14 cellular contexts compared by ENCODE assay signal in genomic region chr15:64692166-64692565, GRCh38.
A peak's percentile ranks its signal among the peaks of the same experiment; 100 is the strongest.
DNase-seq lines count a peak whose midpoint lies in the region; ATAC-seq and TF ChIP-seq lines count a peak whose summit lies in the region.
"Had no signal": no experiment of that assay in that cellular context is flagged by ENCODE, and none has a peak within 500 bp of the region (broad histone marks: within the 10 kb centered on the region; RNA-seq: fewer than 3 reads in every experiment).

No MANE protein-coding gene starts in this region.

- peaks cover 24% of the 10 kb centered on the region for H3K4me1 Mint-ChIP-seq in activated naive CD8-positive, alpha-beta T cell (ENCODE audit: low read depth)
- peaks cover 15% of the 10 kb centered on the region for H3K4me1 Mint-ChIP-seq in activated naive CD8-positive, alpha-beta T cell treated with anti-CD3 and anti-CD28 coated beads for 36 hours
- H3K4me1 Mint-ChIP-seq in activated T-helper 1 cell treated with anti-CD3 and anti-CD28 coated beads, Interleukin-12 subunit alpha, Interleukin-12 subunit beta, Interleukin-2, Interleukin-4 antibody, amounts not matched to agents 30 ng/mL and 10 ng/mL and 1 ng/mL, durations not matched to agents 14 hours and 24 hours and 36 hours (ENCODE audit: low read depth), result peaks cover 12% of the 10 kb centered on the region

- TF ChIP-seq CTCF in esophagus muscularis mucosa (IDR thresholded peaks at IDR 0.05) (no peak), neutrophil (IDR thresholded peaks at IDR 0.05) (no peak), OCI-LY7 (conservative IDR thresholded peaks at IDR 0.05; ENCODE audit: low read length) (no peak)

- no peak overlapping the region for H2AFZ ChIP-seq in OCI-LY7 (ENCODE audit: low read length)

- no peak for TF ChIP-seq POLR2A in esophagus muscularis mucosa (IDR thresholded peaks at IDR 0.05; ENCODE audit: low read depth)

- DNase-seq in activated naive CD8-positive, alpha-beta T cell treated with anti-CD3 and anti-CD28 coated beads for 36 hours, result no peak
- no peak for DNase-seq in esophagus muscularis mucosa (ENCODE audit: extremely low spot score)
- no peak for DNase-seq in activated T-helper 1 cell treated with anti-CD3 and anti-CD28 coated beads, Interleukin-12 subunit alpha, Interleukin-12 subunit beta, Interleukin-2, Interleukin-4 antibody, amounts not matched to agents 30 ng/mL and 10 ng/mL and 1 ng/mL, durations not matched to agents 14 hours and 24 hours and 36 hours (ENCODE audit: low spot score)
- DNase-seq in OCI-LY7 (ENCODE audit: low spot score), result no peak
- DNase-seq in occipital lobe (lab: John Stamatoyannopoulos, UW), result no peak
- DNase-seq: activated CD4-positive, CD25-positive, alpha-beta regulatory T cell; DMS79 treated with DMSO at 0.1 percent for 48 hours; foreskin keratinocyte; left cardiac atrium; NCI-H2081 had no signal

- peaks cover 3% of the 10 kb centered on the region for H3K36me3 Mint-ChIP-seq in activated naive CD8-positive, alpha-beta T cell
- peaks cover 6% of the 10 kb centered on the region for H3K36me3 Mint-ChIP-seq in activated naive CD8-positive, alpha-beta T cell treated with anti-CD3 and anti-CD28 coated beads for 36 hours
- H3K36me3 Mint-ChIP-seq in activated T-helper 1 cell treated with anti-CD3 and anti-CD28 coated beads, Interleukin-12 subunit alpha, Interleukin-12 subunit beta, Interleukin-2, Interleukin-4 antibody, amounts not matched to agents 30 ng/mL and 10 ng/mL and 1 ng/mL, durations not matched to agents 14 hours and 24 hours and 36 hours (ENCODE audit: low read depth), result peaks cover 31% of the 10 kb centered on the region

- peak overlapping the region; percentile 46 for H3K27ac Mint-ChIP-seq in activated naive CD8-positive, alpha-beta T cell
- no peak overlapping the region for H3K27ac Mint-ChIP-seq in activated naive CD8-positive, alpha-beta T cell treated with anti-CD3 and anti-CD28 coated beads for 36 hours
- H3K27ac Mint-ChIP-seq in activated T-helper 1 cell treated with anti-CD3 and anti-CD28 coated beads, Interleukin-12 subunit alpha, Interleukin-12 subunit beta, Interleukin-2, Interleukin-4 antibody, amounts not matched to agents 30 ng/mL and 10 ng/mL and 1 ng/mL, durations not matched to agents 14 hours and 24 hours and 36 hours, result no peak overlapping the region
- H3K27ac Mint-ChIP-seq: activated T-helper 2 cell treated with anti-CD3 and anti-CD28 coated beads, Interferon-gamma antibody, Interleukin-2, Interleukin-4, amounts not matched to agents 10 μg/mL and 5 μg/mL and 100 μg/mL, durations not matched to agents 14 hours and 24 hours and 36 hours had no signal

- H3K4me3 ChIP-seq in esophagus muscularis mucosa (no peak overlapping the region), neutrophil (ENCODE audit: low read depth in 1 of 2, low read length in 1 of 2) (peak overlapping the region; percentile 61 to 62), OCI-LY7 (ENCODE audit: low read depth, low read length, poor library complexity, severe bottlenecking) (no peak overlapping the region)

- H3K9me2 ChIP-seq in OCI-LY7 (ENCODE audit: insufficient read depth, low read length), result no peaks in the 10 kb centered on the region

- H3K9me3 Mint-ChIP-seq in activated naive CD8-positive, alpha-beta T cell (ENCODE audit: low read depth), result no peaks in the 10 kb centered on the region
- no peaks in the 10 kb centered on the region for H3K9me3 Mint-ChIP-seq in activated naive CD8-positive, alpha-beta T cell treated with anti-CD3 and anti-CD28 coated beads for 36 hours
- no peaks in the 10 kb centered on the region for H3K9me3 Mint-ChIP-seq in activated T-helper 1 cell treated with anti-CD3 and anti-CD28 coated beads, Interleukin-12 subunit alpha, Interleukin-12 subunit beta, Interleukin-2, Interleukin-4 antibody, amounts not matched to agents 30 ng/mL and 10 ng/mL and 1 ng/mL, durations not matched to agents 14 hours and 24 hours and 36 hours
- H3K9me3 Mint-ChIP-seq: activated T-helper 2 cell treated with anti-CD3 and anti-CD28 coated beads, Interferon-gamma antibody, Interleukin-2, Interleukin-4, amounts not matched to agents 10 μg/mL and 5 μg/mL and 100 μg/mL, durations not matched to agents 14 hours and 24 hours and 36 hours had no signal

- H3K4me2 ChIP-seq in OCI-LY7 (ENCODE audit: low read length), result no peak overlapping the region

- no peaks in the 10 kb centered on the region for H3K27me3 Mint-ChIP-seq in activated naive CD8-positive, alpha-beta T cell
- H3K27me3 Mint-ChIP-seq in activated naive CD8-positive, alpha-beta T cell treated with anti-CD3 and anti-CD28 coated beads for 36 hours, result no peaks in the 10 kb centered on the region
- no peaks in the 10 kb centered on the region for H3K27me3 Mint-ChIP-seq in activated T-helper 1 cell treated with anti-CD3 and anti-CD28 coated beads, Interleukin-12 subunit alpha, Interleukin-12 subunit beta, Interleukin-2, Interleukin-4 antibody, amounts not matched to agents 30 ng/mL and 10 ng/mL and 1 ng/mL, durations not matched to agents 14 hours and 24 hours and 36 hours (ENCODE audit: insufficient read depth)

- intact Hi-C loops in esophagus muscularis mucosa (cut with DNase I) (no loop called here), OCI-LY7 (cut with micrococcal nuclease; ENCODE audit: unreplicated experiment) (no loop called here)
- intact Hi-C loops in activated T-helper 1 cell treated with anti-CD3 and anti-CD28 coated beads, Interleukin-12 subunit alpha, Interleukin-12 subunit beta, Interleukin-2, Interleukin-4 antibody, amounts not matched to agents 30 ng/mL and 10 ng/mL and 1 ng/mL, durations not matched to agents 14 hours and 24 hours and 36 hours (cut with micrococcal nuclease), result no loop called here

- H3K9me3 ChIP-seq in esophagus muscularis mucosa (no peaks in the 10 kb centered on the region), neutrophil (no peaks in the 10 kb centered on the region), OCI-LY7 (ENCODE audit: low read length) (no peaks in the 10 kb centered on the region)

- ATAC-seq in activated CD4-positive, CD25-positive, alpha-beta regulatory T cell treated with anti-CD3 and anti-CD28 coated beads, Interleukin-2, amount 50 U/mL, for 24 hours, result no peak
- ATAC-seq: foreskin keratinocyte had no signal

- H3K27me3 ChIP-seq in esophagus muscularis mucosa, result no peaks in the 10 kb centered on the region
- H3K27me3 ChIP-seq in neutrophil, result no peaks in the 10 kb centered on the region
- H3K27me3 ChIP-seq: foreskin keratinocyte had no signal

- POLR2A ChIA-PET in OCI-LY7 (lab: Charles Lee), result interaction anchor here (0.6 kb wide), 1 partner anchor 469 kb away, joined by 3 read pairs; no protein-coding TSS in a partner anchor

- H3K4me1 ChIP-seq in esophagus muscularis mucosa (peaks cover 91 to 97% (median 96%) of the 10 kb centered on the region in 4 donors), neutrophil (ENCODE audit: control insufficient read depth in 1 of 2, insufficient read depth in 1 of 2, low read depth in 1 of 2, low read length in 1 of 2) (peaks cover 57 to 59% of the 10 kb centered on the region in 2 experiments), OCI-LY7 (ENCODE audit: insufficient read depth, low read length, poor library complexity, severe bottlenecking) (peaks cover 16% of the 10 kb centered on the region)

- CTCF ChIA-PET in OCI-LY7 (lab: Charles Lee; ENCODE audit: unreplicated experiment), result no interaction called here

- 71% methylated on average over 2 of the region's 2 CpGs for WGBS in esophagus muscularis mucosa

- TF ChIP-seq EP300 in esophagus muscularis mucosa (IDR thresholded peaks at IDR 0.05), result no peak

- H3K36me3 ChIP-seq in esophagus muscularis mucosa (peaks cover 13 to 61% (median 53%) of the 10 kb centered on the region in 4 donors), neutrophil (peaks cover 51% of the 10 kb centered on the region), OCI-LY7 (ENCODE audit: insufficient read depth, low read length) (peaks cover 64% of the 10 kb centered on the region)

- H4K20me1 ChIP-seq in OCI-LY7 (ENCODE audit: insufficient read depth, low read length), result peaks cover 4% of the 10 kb centered on the region; the same call in 1 of the 2 replicates

- no TSS peak for BruUV-seq in OCI-LY7 (replicated peaks; lab: Mats Ljungman, UMichigan)

- no peak overlapping the region for H3K4me3 Mint-ChIP-seq in activated naive CD8-positive, alpha-beta T cell
- no peak overlapping the region for H3K4me3 Mint-ChIP-seq in activated naive CD8-positive, alpha-beta T cell treated with anti-CD3 and anti-CD28 coated beads for 36 hours
- no peak overlapping the region for H3K4me3 Mint-ChIP-seq in activated T-helper 1 cell treated with anti-CD3 and anti-CD28 coated beads, Interleukin-12 subunit alpha, Interleukin-12 subunit beta, Interleukin-2, Interleukin-4 antibody, amounts not matched to agents 30 ng/mL and 10 ng/mL and 1 ng/mL, durations not matched to agents 14 hours and 24 hours and 36 hours

- H3K79me2 ChIP-seq in OCI-LY7 (ENCODE audit: insufficient read depth, low read depth, low read length), result peaks cover 6% of the 10 kb centered on the region; the same call in 1 of the 2 replicates

- peak overlapping the region; percentile 60 to 92 (median 88) for H3K27ac ChIP-seq in esophagus muscularis mucosa (replicated peaks in 1 of 4)
- H3K27ac ChIP-seq in neutrophil, result peak overlapping the region; percentile 99
- H3K27ac ChIP-seq in OCI-LY7 (ENCODE audit: low read depth, low read length, poor library complexity, severe bottlenecking), result no peak overlapping the region
- H3K27ac ChIP-seq: foreskin keratinocyte had no signal

Comparison
In these comparisons a context has a peak if more than half of its experiments do, and no peak if none do; other contexts are left out.
1. H3K4me3 ChIP-seq: peak in neutrophil (2 of 2); none in esophagus muscularis mucosa (0 of 4) and OCI-LY7 (single experiment).